Comparison of ENCODE assay signal across 1 cellular context in genomic region chr13:110572778-110573118, GRCh38.
TF ChIP-seq lines count a peak whose summit lies in the region.

No MANE protein-coding gene starts in this region.

TF ChIP-seq in GM23338, 12 proteins besides CTCF, POLR2A, EP300 and RAD21 (continued from another document):
- TF ChIP-seq ZNF462 (CRISPR knock-in tag; IDR thresholded peaks at IDR 0.05) = no peak
- TF ChIP-seq ZNF331 (CRISPR knock-in tag; IDR thresholded peaks at IDR 0.05; ENCODE audit: low read depth) = no peak
- no peak for TF ChIP-seq NANOG (IDR thresholded peaks at IDR 0.05; ENCODE audit: borderline replicate concordance)
- no peak for TF ChIP-seq REST (IDR thresholded peaks at IDR 0.05; ENCODE audit: unreplicated experiment)
- TF ChIP-seq EZH2phosphoT487 (IDR thresholded peaks at IDR 0.05; ENCODE audit: unreplicated experiment) = no peak
